Comparison of ENCODE assay signal across 13 cellular contexts in genomic region chr17:65742433-65743312, GRCh38.
DNase-seq lines count a peak whose midpoint lies in the region; ATAC-seq and TF ChIP-seq lines count a peak whose summit lies in the region.
"Had no signal": no experiment of that assay in that cellular context is flagged by ENCODE, and none has a peak within 500 bp of the region (broad histone marks: within the 10 kb centered on the region; RNA-seq: fewer than 3 reads in every experiment).

No MANE protein-coding gene starts in this region.

- no peak overlapping the region for H2AFZ ChIP-seq in GM23338

- no peaks in the 10 kb centered on the region for H3F3A ChIP-seq in GM23338 (replicated peaks; ENCODE audit: low read depth)

- H3K36me3 Mint-ChIP-seq in GM23338 (ENCODE audit: low read depth) = peaks cover 4% of the 10 kb centered on the region; the same call in 1 of the 3 replicates
- H3K36me3 Mint-ChIP-seq in osteocyte (ENCODE audit: unreplicated experiment) = no peaks in the 10 kb centered on the region
- H3K36me3 Mint-ChIP-seq in Calu3 (ENCODE audit: insufficient read depth, unreplicated experiment) = no peaks in the 10 kb centered on the region

- CTCF ChIA-PET in Panc1 (lab: Charles Lee) = no interaction called here
- CTCF ChIA-PET in Calu3 (lab: Charles Lee) = interaction anchor here (1.1 kb wide), 1 partner anchor 15 kb away, joined by 4 read pairs; no protein-coding TSS in a partner anchor

- H3K4me3 ChIP-seq in GM23338 = no peak overlapping the region
- no peak overlapping the region for H3K4me3 ChIP-seq in Panc1 (ENCODE audit: low read depth in 2 of 2, low read length in 2 of 2)
- H3K4me3 ChIP-seq: gastrocnemius medialis, tibial nerve had no signal

- no peak overlapping the region for H3K27ac ChIP-seq in GM23338 (ENCODE audit: low read depth)
- no peak overlapping the region for H3K27ac ChIP-seq in Panc1 (ENCODE audit: low read length)
- H3K27ac ChIP-seq in epithelial cell of prostate = peak overlapping the region; percentile 17
- H3K27ac ChIP-seq: gastrocnemius medialis had no signal

- no TSS peak for BruUV-seq in Panc1 (replicated peaks; lab: Mats Ljungman, UMichigan)
- no TSS peak for BruUV-seq in Calu3 (replicated peaks; lab: Mats Ljungman, UMichigan)

- peaks cover 20% of the 10 kb centered on the region for H3K4me1 ChIP-seq in GM23338 (ENCODE audit: insufficient read depth)
- H3K4me1 ChIP-seq in Panc1 (ENCODE audit: control insufficient read depth, insufficient read depth, low read length) = no peaks in the 10 kb centered on the region
- H3K4me1 ChIP-seq: gastrocnemius medialis had no signal

- POLR2A ChIA-PET in Panc1 (lab: Charles Lee) = no interaction called here

- H3K27me3 Mint-ChIP-seq in GM23338 (ENCODE audit: insufficient read depth, low read depth, poor library complexity) (no peaks in the 10 kb centered on the region), osteocyte (ENCODE audit: unreplicated experiment) (no peaks in the 10 kb centered on the region), Calu3 (ENCODE audit: unreplicated experiment) (no peaks in the 10 kb centered on the region)
- H3K27me3 Mint-ChIP-seq: activated CD4-positive, alpha-beta T cell treated with anti-CD3 and anti-CD28 coated beads, Interleukin-2, amount 10 ng/mL, durations not matched to agents 24 days and 14 days had no signal

- peak overlapping the region; percentile 50 for H3K4me2 ChIP-seq in GM23338

- peaks cover 10% of the 10 kb centered on the region; the same call in 1 of the 3 replicates for H3K9me3 Mint-ChIP-seq in GM23338
- peaks cover 5% of the 10 kb centered on the region for H3K9me3 Mint-ChIP-seq in osteocyte (ENCODE audit: unreplicated experiment)
- H3K9me3 Mint-ChIP-seq in Calu3 (ENCODE audit: low read depth, unreplicated experiment) = no peaks in the 10 kb centered on the region
- H3K9me3 Mint-ChIP-seq: activated CD4-positive, alpha-beta T cell treated with anti-CD3 and anti-CD28 coated beads, Interleukin-2, amount 10 ng/mL, durations not matched to agents 24 days and 14 days had no signal

- H3K36me3 ChIP-seq in GM23338 (ENCODE audit: insufficient read depth) = peaks cover 3% of the 10 kb centered on the region; the same call in 1 of the 2 replicates
- no peaks in the 10 kb centered on the region for H3K36me3 ChIP-seq in Panc1 (ENCODE audit: control insufficient read depth, insufficient read depth, low read length)
- H3K36me3 ChIP-seq: gastrocnemius medialis had no signal

- H3K9me3 ChIP-seq in Panc1 (ENCODE audit: control insufficient read depth, insufficient read depth, low read depth, low read length) = peaks cover 6% of the 10 kb centered on the region; the same call in 1 of the 2 replicates
- H3K9me3 ChIP-seq: gastrocnemius medialis had no signal

- ATAC-seq in GM23338 (peak; percentile 63), Panc1 (peak; percentile 80), GM18907 (IDR thresholded peaks at IDR 0.05; ENCODE audit: unreplicated experiment) (no peak), HG03139 (IDR thresholded peaks at IDR 0.05; ENCODE audit: unreplicated experiment) (no peak)
- ATAC-seq: gastrocnemius medialis had no signal

- in situ Hi-C loops in Panc1 (cut with HindIII; ENCODE audit: low pct_unique_long_range_greater_than_20kb, low sequenced_read_pairs) = no loop called here

- TF ChIP-seq CTCF in GM23338 (conservative IDR thresholded peaks at IDR 0.05; ENCODE audit: low read depth in 2 of 2) (no peak), Panc1 (IDR thresholded peaks at IDR 0.05) (no peak), osteocyte (IDR thresholded peaks at IDR 0.05) (no peak), Calu3 (IDR thresholded peaks at IDR 0.05; ENCODE audit: unreplicated experiment) (no peak)

- H3K4me1 Mint-ChIP-seq in GM23338 (peaks cover 17% of the 10 kb centered on the region), osteocyte (ENCODE audit: unreplicated experiment) (peaks cover 39% of the 10 kb centered on the region), Calu3 (ENCODE audit: low read depth, unreplicated experiment) (no peaks in the 10 kb centered on the region)

- peak; percentile 24 for DNase-seq in GM23338 (ENCODE audit: low spot score)
- no peak for DNase-seq in Panc1 (ENCODE audit: low read depth, low spot score)
- peak; percentile 12 for DNase-seq in epithelial cell of prostate (ENCODE audit: low read depth, low spot score)
- DNase-seq in osteocyte (ENCODE audit: extremely low spot score, unreplicated experiment) = no peak
- no peak for DNase-seq in NCI-H1417 treated with DMSO at 0.1 percent for 48 hours (lab: John Stamatoyannopoulos, UW)
- DNase-seq in Calu3 = no peak
- DNase-seq: activated CD4-positive, alpha-beta T cell treated with anti-CD3 and anti-CD28 coated beads, Interleukin-2, amount 10 ng/mL, durations not matched to agents 24 days and 14 days; gastrocnemius medialis; NCI-H510A; right cardiac atrium had no signal

- H4K20me1 ChIP-seq in GM23338 (replicated peaks; ENCODE audit: insufficient read depth) = no peaks in the 10 kb centered on the region

- H3K27me3 ChIP-seq in GM23338 (ENCODE audit: insufficient read depth) = no peaks in the 10 kb centered on the region
- H3K27me3 ChIP-seq in Panc1 (ENCODE audit: control insufficient read depth, insufficient read depth, low read length) = no peaks in the 10 kb centered on the region
- H3K27me3 ChIP-seq: gastrocnemius medialis, tibial nerve had no signal

- H3K79me2 ChIP-seq in GM23338 (replicated peaks; ENCODE audit: insufficient read depth) = no peaks in the 10 kb centered on the region

- peak overlapping the region; percentile 79 for H3K27ac Mint-ChIP-seq in GM23338
- peak overlapping the region; percentile 88 for H3K27ac Mint-ChIP-seq in osteocyte (ENCODE audit: unreplicated experiment)
- no peak overlapping the region for H3K27ac Mint-ChIP-seq in Calu3 (ENCODE audit: unreplicated experiment)
- H3K27ac Mint-ChIP-seq: activated CD4-positive, alpha-beta T cell treated with anti-CD3 and anti-CD28 coated beads, Interleukin-2, amount 10 ng/mL, durations not matched to agents 24 days and 14 days had no signal

- no peaks in the 10 kb centered on the region for H3K9me2 ChIP-seq in GM23338 (ENCODE audit: insufficient read depth)

- H3K4me3 Mint-ChIP-seq in GM23338 (no peak overlapping the region), osteocyte (ENCODE audit: unreplicated experiment) (peak overlapping the region; percentile 54), Calu3 (ENCODE audit: low read depth, unreplicated experiment) (no peak overlapping the region)
- H3K4me3 Mint-ChIP-seq: activated CD4-positive, alpha-beta T cell treated with anti-CD3 and anti-CD28 coated beads, Interleukin-2, amount 10 ng/mL, durations not matched to agents 24 days and 14 days had no signal

- intact Hi-C loops in Panc1 (cut with micrococcal nuclease; ENCODE audit: unreplicated experiment) = no loop called here
- intact Hi-C loops in Calu3 (cut with micrococcal nuclease; ENCODE audit: unreplicated experiment) = no loop called here

TF ChIP-seq in GM23338, 12 proteins besides CTCF, POLR2A, EP300 and RAD21 (continues in another document):
- no peak for TF ChIP-seq EZH2 (IDR thresholded peaks at IDR 0.05; ENCODE audit: low read depth, unreplicated experiment)

Comparison
In these comparisons a context has a peak if more than half of its experiments do, and no peak if none do; other contexts are left out.
1. ATAC-seq: peak in GM23338 (single experiment) and Panc1 (single experiment); none in GM18907 (single experiment) and HG03139 (single experiment).
2. DNase-seq: peak in GM23338 (single experiment) and epithelial cell of prostate (single experiment); none in Panc1 (single experiment), osteocyte (single experiment), NCI-H1417 treated with DMSO at 0.1 percent for 48 hours (single experiment) and Calu3 (single experiment).